Comparison of ENCODE assay signal across 1 cellular context in the genomic region with DNA sequence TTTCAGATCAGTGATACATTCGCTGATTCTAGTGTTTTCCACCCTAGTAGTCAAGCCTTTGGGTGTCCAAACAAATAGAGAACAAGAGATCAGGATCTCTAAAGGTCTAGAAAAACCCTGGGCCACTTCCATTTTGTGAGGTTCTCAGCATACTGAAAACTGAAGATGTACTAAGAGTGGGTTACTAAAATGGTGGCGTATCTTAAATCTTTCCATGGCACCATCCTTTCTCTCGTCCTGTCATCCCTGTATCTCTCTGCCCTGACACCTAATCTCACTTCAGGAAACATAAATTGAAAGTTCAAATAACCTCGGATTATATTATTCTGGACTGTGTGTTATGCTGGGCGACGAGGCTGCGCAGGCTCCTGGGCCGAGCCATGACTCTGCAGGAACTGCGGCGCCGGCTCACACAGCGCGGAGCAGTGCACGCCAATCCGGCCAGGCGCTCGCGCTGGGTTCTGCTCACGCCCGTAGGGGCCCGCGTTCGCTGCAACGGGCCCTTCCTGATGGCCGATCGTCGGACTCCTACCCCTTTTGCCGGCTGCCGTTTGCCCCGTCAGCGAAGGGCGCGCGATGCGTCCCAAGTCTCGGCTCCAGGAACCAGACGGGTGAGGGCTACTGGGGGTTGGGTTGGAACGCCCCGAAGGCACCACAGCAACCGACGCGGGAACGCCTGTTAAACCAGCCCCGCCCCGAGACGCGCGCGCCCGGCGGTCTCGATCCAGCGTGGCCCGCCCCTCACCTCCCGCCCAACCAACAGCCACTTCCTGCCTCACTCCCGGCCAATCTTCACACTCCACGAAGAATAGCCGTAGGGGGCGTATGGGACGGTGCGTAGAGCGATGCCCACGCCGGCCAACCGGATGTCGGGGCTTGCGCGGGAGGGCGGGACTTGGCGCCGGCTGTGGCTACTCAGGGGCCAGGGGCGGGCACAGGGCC.
A peak's percentile ranks its signal among the peaks of the same experiment; 100 is the strongest.
TF ChIP-seq lines count a peak whose summit lies in the region.

No MANE protein-coding gene starts in this region.

TF ChIP-seq in K562, 482 proteins besides CTCF, POLR2A, EP300 and RAD21 (continued from another document):
- TF ChIP-seq, protein P1, sequence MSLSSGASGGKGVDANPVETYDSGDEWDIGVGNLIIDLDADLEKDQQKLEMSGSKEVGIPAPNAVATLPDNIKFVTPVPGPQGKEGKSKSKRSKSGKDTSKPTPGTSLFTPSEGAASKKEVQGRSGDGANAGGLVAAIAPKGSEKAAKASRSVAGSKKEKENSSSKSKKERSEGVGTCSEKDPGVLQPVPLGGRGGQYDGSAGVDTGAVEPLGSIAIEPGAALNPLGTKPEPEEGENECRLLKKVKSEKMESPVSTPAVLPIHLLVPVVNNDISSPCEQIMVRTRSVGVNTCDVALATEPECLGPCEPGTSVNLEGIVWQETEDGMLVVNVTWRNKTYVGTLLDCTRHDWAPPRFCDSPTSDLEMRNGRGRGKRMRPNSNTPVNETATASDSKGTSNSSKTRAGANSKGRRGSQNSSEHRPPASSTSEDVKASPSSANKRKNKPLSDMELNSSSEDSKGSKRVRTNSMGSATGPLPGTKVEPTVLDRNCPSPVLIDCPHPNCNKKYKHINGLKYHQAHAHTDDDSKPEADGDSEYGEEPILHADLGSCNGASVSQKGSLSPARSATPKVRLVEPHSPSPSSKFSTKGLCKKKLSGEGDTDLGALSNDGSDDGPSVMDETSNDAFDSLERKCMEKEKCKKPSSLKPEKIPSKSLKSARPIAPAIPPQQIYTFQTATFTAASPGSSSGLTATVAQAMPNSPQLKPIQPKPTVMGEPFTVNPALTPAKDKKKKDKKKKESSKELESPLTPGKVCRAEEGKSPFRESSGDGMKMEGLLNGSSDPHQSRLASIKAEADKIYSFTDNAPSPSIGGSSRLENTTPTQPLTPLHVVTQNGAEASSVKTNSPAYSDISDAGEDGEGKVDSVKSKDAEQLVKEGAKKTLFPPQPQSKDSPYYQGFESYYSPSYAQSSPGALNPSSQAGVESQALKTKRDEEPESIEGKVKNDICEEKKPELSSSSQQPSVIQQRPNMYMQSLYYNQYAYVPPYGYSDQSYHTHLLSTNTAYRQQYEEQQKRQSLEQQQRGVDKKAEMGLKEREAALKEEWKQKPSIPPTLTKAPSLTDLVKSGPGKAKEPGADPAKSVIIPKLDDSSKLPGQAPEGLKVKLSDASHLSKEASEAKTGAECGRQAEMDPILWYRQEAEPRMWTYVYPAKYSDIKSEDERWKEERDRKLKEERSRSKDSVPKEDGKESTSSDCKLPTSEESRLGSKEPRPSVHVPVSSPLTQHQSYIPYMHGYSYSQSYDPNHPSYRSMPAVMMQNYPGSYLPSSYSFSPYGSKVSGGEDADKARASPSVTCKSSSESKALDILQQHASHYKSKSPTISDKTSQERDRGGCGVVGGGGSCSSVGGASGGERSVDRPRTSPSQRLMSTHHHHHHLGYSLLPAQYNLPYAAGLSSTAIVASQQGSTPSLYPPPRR (CRISPR knock-in tag; IDR thresholded peaks at IDR 0.05; ENCODE audit: borderline replicate concordance) = no peak
- TF ChIP-seq NFE2L1 (tag; IDR thresholded peaks at IDR 0.05; ENCODE audit: borderline replicate concordance, low read depth) (no peak), NONO (IDR thresholded peaks at IDR 0.05; ENCODE audit: low read depth in 2 of 2, low read length in 1 of 2) (0 out of 4 replicates have a peak, but pooled peaks of 1 of the 2 experiments have one; percentile 73), SIRT6 (IDR thresholded peaks at IDR 0.05; ENCODE audit: low read depth, low read length) (no peak), KLF1 (tag; IDR thresholded peaks at IDR 0.05) (peak; percentile 51; the same call in 1 of the 2 replicates), FOXK1 (CRISPR knock-in tag; IDR thresholded peaks at IDR 0.05; ENCODE audit: borderline replicate concordance) (no peak), ZNF583 (CRISPR knock-in tag; IDR thresholded peaks at IDR 0.05) (no peak), ZNF124 (CRISPR knock-in tag; IDR thresholded peaks at IDR 0.05) (no peak), ZNF324 (CRISPR knock-in tag; IDR thresholded peaks at IDR 0.05) (no peak), NR1H2 (CRISPR knock-in tag; IDR thresholded peaks at IDR 0.05) (no peak; the same call in 1 of the 2 replicates), U2AF1 (optimal IDR thresholded peaks at IDR 0.05; ENCODE audit: low read depth, low read length) (peak; percentile 3), MYNN (IDR thresholded peaks at IDR 0.05) (no peak; the same call in 1 of the 2 replicates), MYNN (CRISPR knock-in tag; IDR thresholded peaks at IDR 0.05) (no peak), MXI1 (IDR thresholded peaks at IDR 0.05; ENCODE audit: low read depth, low read length) (0 out of 2 replicates have a peak, but pooled peaks have one; percentile 10), KLF10 (CRISPR knock-in tag; IDR thresholded peaks at IDR 0.05) (no peak), CHCHD3 (CRISPR knock-in tag; IDR thresholded peaks at IDR 0.05) (no peak), EWSR1 (IDR thresholded peaks at IDR 0.05; ENCODE audit: borderline replicate concordance, low read depth, partially characterized antibody) (no peak), SIX5 (IDR thresholded peaks at IDR 0.05; ENCODE audit: borderline replicate concordance in 1 of 2, insufficient read depth in 1 of 2, low read depth in 1 of 2, low read length in 2 of 2) (no peak), ZNF766 (CRISPR knock-in tag; conservative IDR thresholded peaks at IDR 0.05) (peak; percentile 15; the same call in 1 of the 2 replicates), XRCC3 (IDR thresholded peaks at IDR 0.05) (no peak), ZNF146 (CRISPR knock-in tag; IDR thresholded peaks at IDR 0.05; ENCODE audit: unreplicated experiment) (no peak), FUS (optimal IDR thresholded peaks at IDR 0.05; ENCODE audit: low read depth, low read length) (no peak), SMARCA5 (IDR thresholded peaks at IDR 0.05) (no peak), ESRRA (IDR thresholded peaks at IDR 0.05; ENCODE audit: borderline replicate concordance, low read depth) (no peak), POLR2AphosphoS5 (IDR thresholded peaks at IDR 0.05; ENCODE audit: control insufficient read depth, insufficient read depth, low read depth, low read length) (peak; percentile 62)
- TF ChIP-seq, protein P2, sequence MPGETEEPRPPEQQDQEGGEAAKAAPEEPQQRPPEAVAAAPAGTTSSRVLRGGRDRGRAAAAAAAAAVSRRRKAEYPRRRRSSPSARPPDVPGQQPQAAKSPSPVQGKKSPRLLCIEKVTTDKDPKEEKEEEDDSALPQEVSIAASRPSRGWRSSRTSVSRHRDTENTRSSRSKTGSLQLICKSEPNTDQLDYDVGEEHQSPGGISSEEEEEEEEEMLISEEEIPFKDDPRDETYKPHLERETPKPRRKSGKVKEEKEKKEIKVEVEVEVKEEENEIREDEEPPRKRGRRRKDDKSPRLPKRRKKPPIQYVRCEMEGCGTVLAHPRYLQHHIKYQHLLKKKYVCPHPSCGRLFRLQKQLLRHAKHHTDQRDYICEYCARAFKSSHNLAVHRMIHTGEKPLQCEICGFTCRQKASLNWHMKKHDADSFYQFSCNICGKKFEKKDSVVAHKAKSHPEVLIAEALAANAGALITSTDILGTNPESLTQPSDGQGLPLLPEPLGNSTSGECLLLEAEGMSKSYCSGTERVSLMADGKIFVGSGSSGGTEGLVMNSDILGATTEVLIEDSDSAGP (CRISPR knock-in tag; IDR thresholded peaks at IDR 0.05) = no peak
- TF ChIP-seq, protein P3, sequence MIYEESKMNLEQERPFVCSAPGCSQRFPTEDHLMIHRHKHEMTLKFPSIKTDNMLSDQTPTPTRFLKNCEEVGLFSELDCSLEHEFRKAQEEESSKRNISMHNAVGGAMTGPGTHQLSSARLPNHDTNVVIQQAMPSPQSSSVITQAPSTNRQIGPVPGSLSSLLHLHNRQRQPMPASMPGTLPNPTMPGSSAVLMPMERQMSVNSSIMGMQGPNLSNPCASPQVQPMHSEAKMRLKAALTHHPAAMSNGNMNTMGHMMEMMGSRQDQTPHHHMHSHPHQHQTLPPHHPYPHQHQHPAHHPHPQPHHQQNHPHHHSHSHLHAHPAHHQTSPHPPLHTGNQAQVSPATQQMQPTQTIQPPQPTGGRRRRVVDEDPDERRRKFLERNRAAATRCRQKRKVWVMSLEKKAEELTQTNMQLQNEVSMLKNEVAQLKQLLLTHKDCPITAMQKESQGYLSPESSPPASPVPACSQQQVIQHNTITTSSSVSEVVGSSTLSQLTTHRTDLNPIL (CRISPR knock-in tag; IDR thresholded peaks at IDR 0.05) = no peak
- TF ChIP-seq, protein P4, sequence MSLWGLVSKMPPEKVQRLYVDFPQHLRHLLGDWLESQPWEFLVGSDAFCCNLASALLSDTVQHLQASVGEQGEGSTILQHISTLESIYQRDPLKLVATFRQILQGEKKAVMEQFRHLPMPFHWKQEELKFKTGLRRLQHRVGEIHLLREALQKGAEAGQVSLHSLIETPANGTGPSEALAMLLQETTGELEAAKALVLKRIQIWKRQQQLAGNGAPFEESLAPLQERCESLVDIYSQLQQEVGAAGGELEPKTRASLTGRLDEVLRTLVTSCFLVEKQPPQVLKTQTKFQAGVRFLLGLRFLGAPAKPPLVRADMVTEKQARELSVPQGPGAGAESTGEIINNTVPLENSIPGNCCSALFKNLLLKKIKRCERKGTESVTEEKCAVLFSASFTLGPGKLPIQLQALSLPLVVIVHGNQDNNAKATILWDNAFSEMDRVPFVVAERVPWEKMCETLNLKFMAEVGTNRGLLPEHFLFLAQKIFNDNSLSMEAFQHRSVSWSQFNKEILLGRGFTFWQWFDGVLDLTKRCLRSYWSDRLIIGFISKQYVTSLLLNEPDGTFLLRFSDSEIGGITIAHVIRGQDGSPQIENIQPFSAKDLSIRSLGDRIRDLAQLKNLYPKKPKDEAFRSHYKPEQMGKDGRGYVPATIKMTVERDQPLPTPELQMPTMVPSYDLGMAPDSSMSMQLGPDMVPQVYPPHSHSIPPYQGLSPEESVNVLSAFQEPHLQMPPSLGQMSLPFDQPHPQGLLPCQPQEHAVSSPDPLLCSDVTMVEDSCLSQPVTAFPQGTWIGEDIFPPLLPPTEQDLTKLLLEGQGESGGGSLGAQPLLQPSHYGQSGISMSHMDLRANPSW (CRISPR knock-in tag; IDR thresholded peaks at IDR 0.05) = peak; percentile 20; the same call in 1 of the 2 replicates
